ENCODE assay signal across 1 cellular context in genomic region chr9:108869092-108869725, GRCh38.
A peak's percentile ranks its signal among the peaks of the same experiment; 100 is the strongest.
TF ChIP-seq lines count a peak whose summit lies in the region.

No MANE protein-coding gene starts in this region.

TF ChIP-seq in HepG2, 621 proteins besides CTCF, POLR2A, EP300 and RAD21 (continued from another document and continues in another):
- TF ChIP-seq PREB (CRISPR knock-in tag; IDR thresholded peaks at IDR 0.05) (no peak), SALL1 (CRISPR knock-in tag; IDR thresholded peaks at IDR 0.05) (peak; percentile 95), NKX3-1 (CRISPR knock-in tag; IDR thresholded peaks at IDR 0.05) (no peak), ATF4 (CRISPR knock-in tag; IDR thresholded peaks at IDR 0.05) (peak in 1 of 2 experiments; percentile 61; a peak in 2 of 4 replicates), MTF2 (CRISPR knock-in tag; IDR thresholded peaks at IDR 0.05; ENCODE audit: borderline replicate concordance) (no peak), SOX5 (CRISPR knock-in tag; IDR thresholded peaks at IDR 0.05; ENCODE audit: borderline replicate concordance) (peak; percentile 78), ZNF709 (CRISPR knock-in tag; IDR thresholded peaks at IDR 0.05) (no peak), NFYC (CRISPR knock-in tag; IDR thresholded peaks at IDR 0.05) (no peak), TAF1 (CRISPR knock-in tag; IDR thresholded peaks at IDR 0.05) (no peak), ZNF253 (CRISPR knock-in tag; IDR thresholded peaks at IDR 0.05; ENCODE audit: borderline replicate concordance) (no peak), BRF2 (CRISPR knock-in tag; IDR thresholded peaks at IDR 0.05) (peak; percentile 67; the same call in 1 of the 2 replicates), NFKB2 (CRISPR knock-in tag; IDR thresholded peaks at IDR 0.05; ENCODE audit: borderline replicate concordance) (no peak), HNF4G (IDR thresholded peaks at IDR 0.05; ENCODE audit: borderline replicate concordance, low read depth, low read length) (peak; percentile 58; the same call in 1 of the 2 replicates), HNF4G (CRISPR knock-in tag; IDR thresholded peaks at IDR 0.05; ENCODE audit: borderline replicate concordance, low read depth) (no peak), ZNF296 (CRISPR knock-in tag; conservative IDR thresholded peaks at IDR 0.05) (no peak), PHF20 (CRISPR knock-in tag; IDR thresholded peaks at IDR 0.05) (no peak), MEF2D (CRISPR knock-in tag; IDR thresholded peaks at IDR 0.05) (peak; percentile 53; the same call in 1 of the 2 replicates), NBN (conservative IDR thresholded peaks at IDR 0.05) (no peak), ZNF75D (CRISPR knock-in tag; IDR thresholded peaks at IDR 0.05; ENCODE audit: borderline replicate concordance) (no peak), ZNF256 (CRISPR knock-in tag; conservative IDR thresholded peaks at IDR 0.05) (no peak), ATF7 (IDR thresholded peaks at IDR 0.05) (no peak), ATF7 (CRISPR knock-in tag; IDR thresholded peaks at IDR 0.05) (no peak), ZNF850 (CRISPR knock-in tag; conservative IDR thresholded peaks at IDR 0.05) (no peak), ZNF574 (CRISPR knock-in tag; IDR thresholded peaks at IDR 0.05) (peak; percentile 68), ARID3A (IDR thresholded peaks at IDR 0.05; ENCODE audit: low read depth, low read length) (peak; percentile 55), REXO4 (CRISPR knock-in tag; IDR thresholded peaks at IDR 0.05; ENCODE audit: borderline replicate concordance) (no peak), ZNF343 (CRISPR knock-in tag; IDR thresholded peaks at IDR 0.05) (no peak), ZNF749 (CRISPR knock-in tag; IDR thresholded peaks at IDR 0.05; ENCODE audit: borderline replicate concordance) (0 out of 2 replicates have a peak, but pooled peaks have one; percentile 67), ZBTB43 (CRISPR knock-in tag; conservative IDR thresholded peaks at IDR 0.05) (peak; percentile 51; the same call in 1 of the 2 replicates), ZNF549 (CRISPR knock-in tag; IDR thresholded peaks at IDR 0.05) (no peak), KLF16 (CRISPR knock-in tag; IDR thresholded peaks at IDR 0.05) (peak in 1 of 2 experiments; percentile 62; a peak in 1 of 4 replicates), ARNTL (CRISPR knock-in tag; IDR thresholded peaks at IDR 0.05) (peak; percentile 72), GTF3A (CRISPR knock-in tag; conservative IDR thresholded peaks at IDR 0.05) (no peak), ZNF563 (CRISPR knock-in tag; IDR thresholded peaks at IDR 0.05) (no peak), MLLT10 (CRISPR knock-in tag; IDR thresholded peaks at IDR 0.05) (no peak), ZNF121 (CRISPR knock-in tag; IDR thresholded peaks at IDR 0.05) (no peak), PHF8 (CRISPR knock-in tag; IDR thresholded peaks at IDR 0.05) (0 out of 2 replicates have a peak, but pooled peaks have one; percentile 25), LCORL (IDR thresholded peaks at IDR 0.05) (no peak), LCORL (CRISPR knock-in tag; IDR thresholded peaks at IDR 0.05) (peak; percentile 82), RFX5 (IDR thresholded peaks at IDR 0.05; ENCODE audit: low read depth, low read length) (no peak), ZNF572 (CRISPR knock-in tag; IDR thresholded peaks at IDR 0.05) (no peak), GLI4 (CRISPR knock-in tag; IDR thresholded peaks at IDR 0.05; ENCODE audit: borderline replicate concordance) (no peak), MED13 (CRISPR knock-in tag; IDR thresholded peaks at IDR 0.05) (peak; percentile 88), JUN (CRISPR knock-in tag; IDR thresholded peaks at IDR 0.05) (no peak), SKI (IDR thresholded peaks at IDR 0.05; ENCODE audit: partially characterized antibody) (peak; percentile 89), MYC (CRISPR knock-in tag; IDR thresholded peaks at IDR 0.05; ENCODE audit: borderline replicate concordance) (peak; percentile 55; the same call in 1 of the 2 replicates), MTA1 (CRISPR knock-in tag; IDR thresholded peaks at IDR 0.05; ENCODE audit: borderline replicate concordance) (no peak), ZNF280D (CRISPR knock-in tag; IDR thresholded peaks at IDR 0.05) (no peak; the same call in 1 of the 2 replicates), THRA (CRISPR knock-in tag; IDR thresholded peaks at IDR 0.05; ENCODE audit: borderline replicate concordance) (0 out of 2 replicates have a peak, but pooled peaks have one; percentile 70), HHEX (CRISPR knock-in tag; IDR thresholded peaks at IDR 0.05) (0 out of 2 replicates have a peak, but pooled peaks have one; percentile 25), GTF2F1 (IDR thresholded peaks at IDR 0.05; ENCODE audit: low read length) (no peak), PRDM10 (CRISPR knock-in tag; IDR thresholded peaks at IDR 0.05; ENCODE audit: low read depth) (no peak; the same call in 1 of the 2 replicates), ZNF34 (CRISPR knock-in tag; IDR thresholded peaks at IDR 0.05; ENCODE audit: borderline replicate concordance) (no peak), KMT2A (CRISPR knock-in tag; IDR thresholded peaks at IDR 0.05) (no peak), ZNF3 (CRISPR knock-in tag; IDR thresholded peaks at IDR 0.05) (no peak), CHD2 (IDR thresholded peaks at IDR 0.05; ENCODE audit: low read depth, low read length) (no peak)
